2 cellular contexts compared by ENCODE assay signal in the genomic region with DNA sequence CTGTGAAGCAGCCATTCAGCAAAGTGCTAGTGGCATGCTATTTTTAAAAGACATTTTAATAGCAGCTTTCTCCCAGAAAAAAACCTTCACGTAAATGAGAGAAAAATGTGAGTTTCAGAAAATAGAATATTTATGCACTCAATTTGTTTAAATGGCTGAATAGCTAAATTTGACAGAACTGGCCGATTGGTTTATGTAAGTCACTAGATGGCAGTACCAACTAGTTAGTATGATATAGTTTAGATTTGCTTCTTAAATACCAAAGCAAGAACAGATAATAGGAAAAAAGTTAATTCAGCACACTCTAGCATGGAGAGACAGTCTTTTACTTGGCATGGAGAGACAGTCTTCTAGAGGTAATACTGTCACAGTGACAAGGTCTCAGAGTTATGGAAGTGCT.
TF ChIP-seq lines count a peak whose summit lies in the region.

No MANE protein-coding gene starts in this region.

TF ChIP-seq in HCT116, 20 proteins besides CTCF, POLR2A, EP300 and RAD21 (continued from another document):
- TF ChIP-seq, protein P1, sequence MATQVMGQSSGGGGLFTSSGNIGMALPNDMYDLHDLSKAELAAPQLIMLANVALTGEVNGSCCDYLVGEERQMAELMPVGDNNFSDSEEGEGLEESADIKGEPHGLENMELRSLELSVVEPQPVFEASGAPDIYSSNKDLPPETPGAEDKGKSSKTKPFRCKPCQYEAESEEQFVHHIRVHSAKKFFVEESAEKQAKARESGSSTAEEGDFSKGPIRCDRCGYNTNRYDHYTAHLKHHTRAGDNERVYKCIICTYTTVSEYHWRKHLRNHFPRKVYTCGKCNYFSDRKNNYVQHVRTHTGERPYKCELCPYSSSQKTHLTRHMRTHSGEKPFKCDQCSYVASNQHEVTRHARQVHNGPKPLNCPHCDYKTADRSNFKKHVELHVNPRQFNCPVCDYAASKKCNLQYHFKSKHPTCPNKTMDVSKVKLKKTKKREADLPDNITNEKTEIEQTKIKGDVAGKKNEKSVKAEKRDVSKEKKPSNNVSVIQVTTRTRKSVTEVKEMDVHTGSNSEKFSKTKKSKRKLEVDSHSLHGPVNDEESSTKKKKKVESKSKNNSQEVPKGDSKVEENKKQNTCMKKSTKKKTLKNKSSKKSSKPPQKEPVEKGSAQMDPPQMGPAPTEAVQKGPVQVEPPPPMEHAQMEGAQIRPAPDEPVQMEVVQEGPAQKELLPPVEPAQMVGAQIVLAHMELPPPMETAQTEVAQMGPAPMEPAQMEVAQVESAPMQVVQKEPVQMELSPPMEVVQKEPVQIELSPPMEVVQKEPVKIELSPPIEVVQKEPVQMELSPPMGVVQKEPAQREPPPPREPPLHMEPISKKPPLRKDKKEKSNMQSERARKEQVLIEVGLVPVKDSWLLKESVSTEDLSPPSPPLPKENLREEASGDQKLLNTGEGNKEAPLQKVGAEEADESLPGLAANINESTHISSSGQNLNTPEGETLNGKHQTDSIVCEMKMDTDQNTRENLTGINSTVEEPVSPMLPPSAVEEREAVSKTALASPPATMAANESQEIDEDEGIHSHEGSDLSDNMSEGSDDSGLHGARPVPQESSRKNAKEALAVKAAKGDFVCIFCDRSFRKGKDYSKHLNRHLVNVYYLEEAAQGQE (IDR thresholded peaks at IDR 0.05; ENCODE audit: low read depth) = no peak
- TF ChIP-seq SIN3A (IDR thresholded peaks at IDR 0.05; ENCODE audit: low read depth) = no peak
- TF ChIP-seq CEBPB (IDR thresholded peaks at IDR 0.05; ENCODE audit: low read depth) = no peak
- no peak for TF ChIP-seq MAX (IDR thresholded peaks at IDR 0.05)
- no peak for TF ChIP-seq YY1 (IDR thresholded peaks at IDR 0.05; ENCODE audit: extremely low read depth, insufficient replicate concordance, low read depth, low read length)
- TF ChIP-seq SP1 (IDR thresholded peaks at IDR 0.05; ENCODE audit: low read depth) = no peak
- no peak for TF ChIP-seq FOSL1 (IDR thresholded peaks at IDR 0.05; ENCODE audit: low read depth)

TF ChIP-seq in SK-N-SH, 30 proteins besides CTCF, POLR2A, EP300 and RAD21 (continued from another document):
- TF ChIP-seq, protein P1 (IDR thresholded peaks at IDR 0.05; ENCODE audit: low read depth, low read length) = no peak
- no peak for TF ChIP-seq MEF2A (IDR thresholded peaks at IDR 0.05; ENCODE audit: borderline replicate concordance, low read depth)
- TF ChIP-seq TEAD4 (IDR thresholded peaks at IDR 0.05; ENCODE audit: borderline replicate concordance, insufficient read depth) = no peak
- TF ChIP-seq YY1 (IDR thresholded peaks at IDR 0.05; ENCODE audit: low read depth) = no peak
- TF ChIP-seq, protein P2, sequence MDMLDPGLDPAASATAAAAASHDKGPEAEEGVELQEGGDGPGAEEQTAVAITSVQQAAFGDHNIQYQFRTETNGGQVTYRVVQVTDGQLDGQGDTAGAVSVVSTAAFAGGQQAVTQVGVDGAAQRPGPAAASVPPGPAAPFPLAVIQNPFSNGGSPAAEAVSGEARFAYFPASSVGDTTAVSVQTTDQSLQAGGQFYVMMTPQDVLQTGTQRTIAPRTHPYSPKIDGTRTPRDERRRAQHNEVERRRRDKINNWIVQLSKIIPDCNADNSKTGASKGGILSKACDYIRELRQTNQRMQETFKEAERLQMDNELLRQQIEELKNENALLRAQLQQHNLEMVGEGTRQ (IDR thresholded peaks at IDR 0.05; ENCODE audit: borderline replicate concordance, low read depth, low read length) = no peak
- TF ChIP-seq FOXM1 (IDR thresholded peaks at IDR 0.05; ENCODE audit: low read depth) = no peak
- TF ChIP-seq POLR2AphosphoS5 (IDR thresholded peaks at IDR 0.05; ENCODE audit: low read depth, low read length) = no peak
- no peak for TF ChIP-seq ELF1 (IDR thresholded peaks at IDR 0.05)
- TF ChIP-seq FOXJ3 (CRISPR knock-in tag; IDR thresholded peaks at IDR 0.05) = no peak
- TF ChIP-seq SIN3A (IDR thresholded peaks at IDR 0.05; ENCODE audit: borderline replicate concordance, low read depth, low read length) = no peak
- TF ChIP-seq JUND (IDR thresholded peaks at IDR 0.05) = no peak
- no peak for TF ChIP-seq RXRA (IDR thresholded peaks at IDR 0.05; ENCODE audit: borderline replicate concordance, low read depth)
- TF ChIP-seq CHD2 (IDR thresholded peaks at IDR 0.05; ENCODE audit: low read length, partially characterized antibody) = no peak
- TF ChIP-seq FOSL2 (IDR thresholded peaks at IDR 0.05; ENCODE audit: borderline replicate concordance, low read depth) = no peak
- no peak for TF ChIP-seq TAF1 (IDR thresholded peaks at IDR 0.05; ENCODE audit: borderline replicate concordance, low read depth, low read length)
